1 cellular context compared by ENCODE assay signal in the genomic region with DNA sequence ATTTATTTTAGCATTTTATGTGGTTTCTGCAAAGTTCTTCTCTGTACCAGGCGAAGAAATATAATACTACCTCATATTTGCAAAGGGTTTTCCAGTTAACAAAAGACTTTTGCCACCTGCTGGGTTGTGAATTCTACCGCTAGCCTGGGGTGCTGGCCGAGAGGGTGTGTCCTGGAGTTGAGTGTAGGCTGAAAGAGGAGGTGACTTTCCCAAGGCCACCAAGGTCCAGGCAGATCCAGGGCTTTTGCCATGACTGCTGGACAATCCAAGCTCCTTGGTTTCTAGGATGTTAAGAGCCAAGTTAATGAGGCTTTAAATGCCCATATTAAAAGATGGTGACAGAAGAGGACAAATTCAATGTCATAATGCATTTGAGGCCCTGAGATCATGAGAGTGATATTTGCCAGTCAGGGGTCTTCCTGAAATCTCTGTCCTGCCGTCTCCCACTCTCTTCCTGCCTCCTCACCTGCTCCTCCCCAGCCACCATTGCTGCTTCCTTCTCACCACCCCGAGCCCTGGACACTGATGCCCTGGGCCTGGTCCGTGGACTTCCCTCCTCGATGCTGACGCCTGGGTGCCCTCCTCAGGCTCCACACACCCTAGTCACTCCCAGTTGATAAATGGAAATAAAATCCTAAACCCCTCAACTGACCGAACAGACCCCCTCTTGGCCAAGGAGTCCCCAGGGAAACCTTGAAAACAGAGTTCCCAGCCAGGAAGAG.
TF ChIP-seq lines count a peak whose summit lies in the region.

No MANE protein-coding gene starts in this region.

TF ChIP-seq in H1, 55 proteins besides CTCF, POLR2A, EP300 and RAD21 (continued from another document):
- TF ChIP-seq, protein P1, sequence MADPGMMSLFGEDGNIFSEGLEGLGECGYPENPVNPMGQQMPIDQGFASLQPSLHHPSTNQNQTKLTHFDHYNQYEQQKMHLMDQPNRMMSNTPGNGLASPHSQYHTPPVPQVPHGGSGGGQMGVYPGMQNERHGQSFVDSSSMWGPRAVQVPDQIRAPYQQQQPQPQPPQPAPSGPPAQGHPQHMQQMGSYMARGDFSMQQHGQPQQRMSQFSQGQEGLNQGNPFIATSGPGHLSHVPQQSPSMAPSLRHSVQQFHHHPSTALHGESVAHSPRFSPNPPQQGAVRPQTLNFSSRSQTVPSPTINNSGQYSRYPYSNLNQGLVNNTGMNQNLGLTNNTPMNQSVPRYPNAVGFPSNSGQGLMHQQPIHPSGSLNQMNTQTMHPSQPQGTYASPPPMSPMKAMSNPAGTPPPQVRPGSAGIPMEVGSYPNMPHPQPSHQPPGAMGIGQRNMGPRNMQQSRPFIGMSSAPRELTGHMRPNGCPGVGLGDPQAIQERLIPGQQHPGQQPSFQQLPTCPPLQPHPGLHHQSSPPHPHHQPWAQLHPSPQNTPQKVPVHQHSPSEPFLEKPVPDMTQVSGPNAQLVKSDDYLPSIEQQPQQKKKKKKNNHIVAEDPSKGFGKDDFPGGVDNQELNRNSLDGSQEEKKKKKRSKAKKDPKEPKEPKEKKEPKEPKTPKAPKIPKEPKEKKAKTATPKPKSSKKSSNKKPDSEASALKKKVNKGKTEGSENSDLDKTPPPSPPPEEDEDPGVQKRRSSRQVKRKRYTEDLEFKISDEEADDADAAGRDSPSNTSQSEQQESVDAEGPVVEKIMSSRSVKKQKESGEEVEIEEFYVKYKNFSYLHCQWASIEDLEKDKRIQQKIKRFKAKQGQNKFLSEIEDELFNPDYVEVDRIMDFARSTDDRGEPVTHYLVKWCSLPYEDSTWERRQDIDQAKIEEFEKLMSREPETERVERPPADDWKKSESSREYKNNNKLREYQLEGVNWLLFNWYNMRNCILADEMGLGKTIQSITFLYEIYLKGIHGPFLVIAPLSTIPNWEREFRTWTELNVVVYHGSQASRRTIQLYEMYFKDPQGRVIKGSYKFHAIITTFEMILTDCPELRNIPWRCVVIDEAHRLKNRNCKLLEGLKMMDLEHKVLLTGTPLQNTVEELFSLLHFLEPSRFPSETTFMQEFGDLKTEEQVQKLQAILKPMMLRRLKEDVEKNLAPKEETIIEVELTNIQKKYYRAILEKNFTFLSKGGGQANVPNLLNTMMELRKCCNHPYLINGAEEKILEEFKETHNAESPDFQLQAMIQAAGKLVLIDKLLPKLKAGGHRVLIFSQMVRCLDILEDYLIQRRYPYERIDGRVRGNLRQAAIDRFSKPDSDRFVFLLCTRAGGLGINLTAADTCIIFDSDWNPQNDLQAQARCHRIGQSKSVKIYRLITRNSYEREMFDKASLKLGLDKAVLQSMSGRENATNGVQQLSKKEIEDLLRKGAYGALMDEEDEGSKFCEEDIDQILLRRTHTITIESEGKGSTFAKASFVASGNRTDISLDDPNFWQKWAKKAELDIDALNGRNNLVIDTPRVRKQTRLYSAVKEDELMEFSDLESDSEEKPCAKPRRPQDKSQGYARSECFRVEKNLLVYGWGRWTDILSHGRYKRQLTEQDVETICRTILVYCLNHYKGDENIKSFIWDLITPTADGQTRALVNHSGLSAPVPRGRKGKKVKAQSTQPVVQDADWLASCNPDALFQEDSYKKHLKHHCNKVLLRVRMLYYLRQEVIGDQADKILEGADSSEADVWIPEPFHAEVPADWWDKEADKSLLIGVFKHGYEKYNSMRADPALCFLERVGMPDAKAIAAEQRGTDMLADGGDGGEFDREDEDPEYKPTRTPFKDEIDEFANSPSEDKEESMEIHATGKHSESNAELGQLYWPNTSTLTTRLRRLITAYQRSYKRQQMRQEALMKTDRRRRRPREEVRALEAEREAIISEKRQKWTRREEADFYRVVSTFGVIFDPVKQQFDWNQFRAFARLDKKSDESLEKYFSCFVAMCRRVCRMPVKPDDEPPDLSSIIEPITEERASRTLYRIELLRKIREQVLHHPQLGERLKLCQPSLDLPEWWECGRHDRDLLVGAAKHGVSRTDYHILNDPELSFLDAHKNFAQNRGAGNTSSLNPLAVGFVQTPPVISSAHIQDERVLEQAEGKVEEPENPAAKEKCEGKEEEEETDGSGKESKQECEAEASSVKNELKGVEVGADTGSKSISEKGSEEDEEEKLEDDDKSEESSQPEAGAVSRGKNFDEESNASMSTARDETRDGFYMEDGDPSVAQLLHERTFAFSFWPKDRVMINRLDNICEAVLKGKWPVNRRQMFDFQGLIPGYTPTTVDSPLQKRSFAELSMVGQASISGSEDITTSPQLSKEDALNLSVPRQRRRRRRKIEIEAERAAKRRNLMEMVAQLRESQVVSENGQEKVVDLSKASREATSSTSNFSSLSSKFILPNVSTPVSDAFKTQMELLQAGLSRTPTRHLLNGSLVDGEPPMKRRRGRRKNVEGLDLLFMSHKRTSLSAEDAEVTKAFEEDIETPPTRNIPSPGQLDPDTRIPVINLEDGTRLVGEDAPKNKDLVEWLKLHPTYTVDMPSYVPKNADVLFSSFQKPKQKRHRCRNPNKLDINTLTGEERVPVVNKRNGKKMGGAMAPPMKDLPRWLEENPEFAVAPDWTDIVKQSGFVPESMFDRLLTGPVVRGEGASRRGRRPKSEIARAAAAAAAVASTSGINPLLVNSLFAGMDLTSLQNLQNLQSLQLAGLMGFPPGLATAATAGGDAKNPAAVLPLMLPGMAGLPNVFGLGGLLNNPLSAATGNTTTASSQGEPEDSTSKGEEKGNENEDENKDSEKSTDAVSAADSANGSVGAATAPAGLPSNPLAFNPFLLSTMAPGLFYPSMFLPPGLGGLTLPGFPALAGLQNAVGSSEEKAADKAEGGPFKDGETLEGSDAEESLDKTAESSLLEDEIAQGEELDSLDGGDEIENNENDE (IDR thresholded peaks at IDR 0.05; ENCODE audit: insufficient replicate concordance, low read length) = no peak
- TF ChIP-seq CREB1 (IDR thresholded peaks at IDR 0.05) (no peak), JUN (IDR thresholded peaks at IDR 0.05; ENCODE audit: low read depth, low read length) (no peak), CHD1 (IDR thresholded peaks at IDR 0.05; ENCODE audit: low read depth, low read length) (no peak), ASH2L (IDR thresholded peaks at IDR 0.05; ENCODE audit: low read length) (no peak), JUND (IDR thresholded peaks at IDR 0.05; ENCODE audit: low read length) (no peak), PHF8 (conservative IDR thresholded peaks at IDR 0.05; ENCODE audit: low read depth, low read length) (no peak), ZNF274 (IDR thresholded peaks at IDR 0.05; ENCODE audit: borderline replicate concordance, extremely low read depth, low read length) (no peak), POU5F1 (IDR thresholded peaks at IDR 0.05; ENCODE audit: low read depth, low read length) (no peak), TEAD4 (IDR thresholded peaks at IDR 0.05; ENCODE audit: low read depth, low read length) (no peak), KDM5A (IDR thresholded peaks at IDR 0.05; ENCODE audit: low read length) (no peak), TBP (IDR thresholded peaks at IDR 0.05; ENCODE audit: low read depth, low read length) (no peak), GTF2F1 (IDR thresholded peaks at IDR 0.05; ENCODE audit: borderline replicate concordance, low read depth, low read length) (no peak), SAP30 (IDR thresholded peaks at IDR 0.05; ENCODE audit: insufficient read depth, insufficient replicate concordance, low read length) (no peak)
- TF ChIP-seq, protein P2, sequence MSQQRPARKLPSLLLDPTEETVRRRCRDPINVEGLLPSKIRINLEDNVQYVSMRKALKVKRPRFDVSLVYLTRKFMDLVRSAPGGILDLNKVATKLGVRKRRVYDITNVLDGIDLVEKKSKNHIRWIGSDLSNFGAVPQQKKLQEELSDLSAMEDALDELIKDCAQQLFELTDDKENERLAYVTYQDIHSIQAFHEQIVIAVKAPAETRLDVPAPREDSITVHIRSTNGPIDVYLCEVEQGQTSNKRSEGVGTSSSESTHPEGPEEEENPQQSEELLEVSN (IDR thresholded peaks at IDR 0.05) = no peak
